Comparison of ENCODE assay signal across 15 cellular contexts in genomic region chr1:75992312-75992711, GRCh38.
"Had no signal": no experiment of that assay in that cellular context is flagged by ENCODE, and none has a peak within 500 bp of the region (broad histone marks: within the 10 kb centered on the region; RNA-seq: fewer than 3 reads in every experiment).

No MANE protein-coding gene starts in this region.

- H3K4me1 ChIP-seq: adrenal gland, psoas muscle, sigmoid colon, suprapubic skin, upper lobe of left lung had no signal

- H3K36me3 ChIP-seq: adrenal gland, sigmoid colon, suprapubic skin, upper lobe of left lung had no signal

- H3K9me3 ChIP-seq: adrenal gland, psoas muscle, sigmoid colon, suprapubic skin, upper lobe of left lung had no signal

- H3K27ac ChIP-seq: adrenal gland, dorsolateral prefrontal cortex, psoas muscle, sigmoid colon, suprapubic skin, upper lobe of left lung had no signal

- DNase-seq: activated CD4-positive, alpha-beta T cell treated with anti-CD3 and anti-CD28 coated beads, Interleukin-2, amount 50 U/mL, for 4 hours; activated CD4-positive, CD25-positive, alpha-beta regulatory T cell treated with anti-CD3 and anti-CD28 coated beads, Interleukin-2, amount 50 U/mL, for 72 hours; activated naive CD4-positive, alpha-beta T cell treated with anti-CD3 and anti-CD28 coated beads, Interleukin-2, amount 50 U/mL, for 16 hours; activated T-cell treated with anti-CD3 and anti-CD28 coated beads, Interleukin-2, amount 50 U/mL, for 1 hour; adrenal gland; foreskin fibroblast; glutamatergic neuron; psoas muscle; sigmoid colon; stimulated activated CD4-positive, alpha-beta T cell treated with anti-CD3 and anti-CD28 coated beads, Interleukin-2, amount 100 ng/mL, for 48 hours; stimulated activated naive CD8-positive, alpha-beta T cell treated with anti-CD3 and anti-CD28 coated beads, Interleukin-15, Interleukin-2, amounts not matched to agents 100 U/mL and 50 U/mL, for 24 hours had no signal

- FAIRE-seq: endometrium had no signal

- H3K4me3 ChIP-seq: adrenal gland, dorsolateral prefrontal cortex, psoas muscle, sigmoid colon, suprapubic skin, upper lobe of left lung had no signal

- ATAC-seq: stimulated activated naive CD8-positive, alpha-beta T cell treated with anti-CD3 and anti-CD28 coated beads, Interleukin-15, Interleukin-2, amounts not matched to agents 100 U/mL and 50 U/mL, for 24 hours had no signal

- H3K27me3 ChIP-seq: adrenal gland, sigmoid colon, upper lobe of left lung had no signal
